Comparison of ENCODE assay signal across 9 cellular contexts in the genomic region with DNA sequence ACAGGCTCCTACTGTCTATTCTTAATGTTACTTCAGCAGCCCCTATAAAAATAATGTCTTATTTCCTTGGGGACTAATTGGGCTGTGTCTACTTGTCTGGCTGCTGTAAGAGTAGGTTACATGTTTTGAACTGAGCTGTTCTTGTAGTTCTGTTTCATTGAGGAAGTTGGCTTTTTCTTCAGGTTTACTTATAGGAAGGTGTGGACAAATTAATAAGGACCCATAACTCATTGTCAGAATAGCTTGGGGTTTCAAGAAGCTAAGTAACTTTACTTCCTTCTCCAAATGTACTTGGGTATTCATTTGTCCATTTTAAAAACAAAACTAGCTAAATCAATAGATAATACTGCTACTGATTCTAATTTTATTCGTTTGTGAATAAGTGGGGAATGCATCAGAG.
"Had no signal": no experiment of that assay in that cellular context is flagged by ENCODE, and none has a peak within 500 bp of the region (broad histone marks: within the 10 kb centered on the region; RNA-seq: fewer than 3 reads in every experiment).

No MANE protein-coding gene starts in this region.

- H3K4me3 ChIP-seq: K562 had no signal

- H3K27me3 Mint-ChIP-seq: IgD-negative memory B cell had no signal

- DNase-seq: Karpas-422, KBM-7, KG1 had no signal

- H3K36me3 Mint-ChIP-seq: IgD-negative memory B cell had no signal

- FAIRE-seq: HepG2, HTR-8/SVneo, K562 had no signal

- ATAC-seq: HepG2, K562 had no signal

- H3K27ac Mint-ChIP-seq: IgD-negative memory B cell had no signal

- H3K4me3 Mint-ChIP-seq: IgD-negative memory B cell had no signal

- H3K4me1 Mint-ChIP-seq: IgD-negative memory B cell had no signal

- H3K27ac ChIP-seq: HL-60, KMS-11 had no signal

- H3K4me2 ChIP-seq: KMS-11 had no signal

- H3K9ac ChIP-seq: KMS-11 had no signal
